In genomic region chr14:87000071-87000470, GRCh38 we compare ENCODE assay signal across 17 cellular contexts.
"Had no signal": no experiment of that assay in that cellular context is flagged by ENCODE, and none has a peak within 500 bp of the region (broad histone marks: within the 10 kb centered on the region; RNA-seq: fewer than 3 reads in every experiment).

No MANE protein-coding gene starts in this region.

- H3K4me1 ChIP-seq: ascending aorta, esophagus muscularis mucosa, left lung, right atrium auricular region, thyroid gland had no signal

- ATAC-seq: activated naive CD8-positive, alpha-beta T cell treated with anti-CD3 and anti-CD28 coated beads, Interleukin-2, amount 50 U/mL, for 24 hours; activated T-helper 17 cell treated with anti-CD3 and anti-CD28 coated beads, Interleukin-2, amount 50 U/mL, for 72 hours; left lung; naive thymus-derived CD8-positive, alpha-beta T cell; stimulated activated memory B cell treated with anti-CD40 and anti-IgM and Interleukin-4, amounts not matched to agents 10 μg/mL and 1 μg/mL and 100 μg/mL, for 72 hours had no signal

- DNase-seq: activated CD4-positive, alpha-beta T cell treated with anti-CD3 and anti-CD28 coated beads for 1 hour; activated CD4-positive, alpha-beta T cell treated with anti-CD3 and anti-CD28 coated beads, Interleukin-2, amount 50 U/mL, for 48 hours; activated naive CD4-positive, alpha-beta T cell treated with Interleukin-2 at 50 U/mL for 16 hours; activated naive CD8-positive, alpha-beta T cell treated with anti-CD3 and anti-CD28 coated beads, Interleukin-2, amount 50 U/mL, for 24 hours; dorsolateral prefrontal cortex; hippocampal formation; kidney; left lung; naive thymus-derived CD8-positive, alpha-beta T cell; stimulated activated CD4-positive, alpha-beta T cell treated with anti-CD3 and anti-CD28 coated beads, Interleukin-2, amount 100 ng/mL, for 48 hours; T1000; thyroid gland had no signal

- H3K27ac Mint-ChIP-seq: activated naive CD8-positive, alpha-beta T cell treated with anti-CD3 and anti-CD28 coated beads, Interleukin-2, amount 50 U/mL, for 24 hours; activated T-helper 17 cell treated with anti-CD3 and anti-CD28 coated beads, Interleukin-2, amount 50 U/mL, for 72 hours; stimulated activated memory B cell treated with anti-CD40 and anti-IgM and Interleukin-4, amounts not matched to agents 10 μg/mL and 1 μg/mL and 100 μg/mL, for 72 hours had no signal

- H3K4me1 Mint-ChIP-seq: activated naive CD8-positive, alpha-beta T cell treated with anti-CD3 and anti-CD28 coated beads, Interleukin-2, amount 50 U/mL, for 24 hours; activated T-helper 17 cell treated with anti-CD3 and anti-CD28 coated beads, Interleukin-2, amount 50 U/mL, for 72 hours; naive thymus-derived CD8-positive, alpha-beta T cell; stimulated activated memory B cell treated with anti-CD40 and anti-IgM and Interleukin-4, amounts not matched to agents 10 μg/mL and 1 μg/mL and 100 μg/mL, for 72 hours had no signal

- H3K9me3 Mint-ChIP-seq: activated naive CD8-positive, alpha-beta T cell treated with anti-CD3 and anti-CD28 coated beads, Interleukin-2, amount 50 U/mL, for 24 hours had no signal

- H3K36me3 ChIP-seq: ascending aorta, esophagus muscularis mucosa, left lung, right atrium auricular region, thyroid gland had no signal

- H3K4me3 ChIP-seq: ascending aorta, dorsolateral prefrontal cortex, esophagus muscularis mucosa, left lung, right atrium auricular region, thyroid gland had no signal

- H3K9me3 ChIP-seq: ascending aorta, esophagus muscularis mucosa, right atrium auricular region, thyroid gland had no signal

- H3K27me3 ChIP-seq: ascending aorta, dorsolateral prefrontal cortex, esophagus muscularis mucosa, left lung, right atrium auricular region, thyroid gland had no signal

- H3K27me3 Mint-ChIP-seq: activated naive CD8-positive, alpha-beta T cell treated with anti-CD3 and anti-CD28 coated beads, Interleukin-2, amount 50 U/mL, for 24 hours; activated T-helper 17 cell treated with anti-CD3 and anti-CD28 coated beads, Interleukin-2, amount 50 U/mL, for 72 hours; naive thymus-derived CD8-positive, alpha-beta T cell; stimulated activated memory B cell treated with anti-CD40 and anti-IgM and Interleukin-4, amounts not matched to agents 10 μg/mL and 1 μg/mL and 100 μg/mL, for 72 hours had no signal

- H3K4me3 Mint-ChIP-seq: activated naive CD8-positive, alpha-beta T cell treated with anti-CD3 and anti-CD28 coated beads, Interleukin-2, amount 50 U/mL, for 24 hours; activated T-helper 17 cell treated with anti-CD3 and anti-CD28 coated beads, Interleukin-2, amount 50 U/mL, for 72 hours; naive thymus-derived CD8-positive, alpha-beta T cell; stimulated activated memory B cell treated with anti-CD40 and anti-IgM and Interleukin-4, amounts not matched to agents 10 μg/mL and 1 μg/mL and 100 μg/mL, for 72 hours had no signal

- H3K27ac ChIP-seq: ascending aorta, esophagus muscularis mucosa, left lung, right atrium auricular region, thyroid gland had no signal

- H3K36me3 Mint-ChIP-seq: naive thymus-derived CD8-positive, alpha-beta T cell; stimulated activated memory B cell treated with anti-CD40 and anti-IgM and Interleukin-4, amounts not matched to agents 10 μg/mL and 1 μg/mL and 100 μg/mL, for 72 hours had no signal
